Comparison of ENCODE assay signal across 9 cellular contexts in the genomic region with DNA sequence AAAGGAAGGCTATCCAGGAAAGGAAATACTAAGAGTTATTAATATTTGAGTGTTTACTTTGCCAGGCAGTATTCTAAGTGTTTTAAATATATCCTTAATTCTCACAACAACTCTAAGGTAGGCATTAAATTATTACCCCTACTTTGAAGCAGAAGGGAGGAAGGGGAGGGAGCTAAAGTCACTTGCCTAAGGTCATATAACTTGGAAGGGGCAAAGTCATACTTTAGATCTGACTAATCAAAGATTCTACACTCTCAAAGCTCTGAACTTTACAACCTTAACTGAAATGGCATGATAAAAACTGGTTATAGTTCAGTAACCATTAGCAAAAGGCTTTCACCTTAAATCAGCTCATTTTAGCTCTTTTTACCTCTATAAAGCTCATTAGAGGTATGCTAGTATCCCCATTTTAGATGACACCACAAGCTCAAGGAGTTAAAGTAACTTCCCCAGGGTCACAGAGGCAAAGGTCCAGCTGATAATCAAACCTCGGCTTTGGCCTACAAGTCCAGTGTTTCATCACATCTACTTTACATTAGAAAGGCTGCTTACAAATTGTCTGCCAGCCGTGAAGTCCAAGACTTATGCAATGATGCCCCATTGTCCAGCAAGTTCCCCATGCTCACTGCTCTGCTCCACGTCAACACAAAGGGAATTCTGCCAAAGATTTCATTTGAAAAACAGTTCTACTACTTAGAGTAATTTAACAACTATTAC.
DNase-seq lines count a peak whose midpoint lies in the region; ATAC-seq and TF ChIP-seq lines count a peak whose summit lies in the region.
"Had no signal": no experiment of that assay in that cellular context is flagged by ENCODE, and none has a peak within 500 bp of the region (broad histone marks: within the 10 kb centered on the region; RNA-seq: fewer than 3 reads in every experiment).

No MANE protein-coding gene starts in this region.

- no peaks in the 10 kb centered on the region for H3K27me3 Mint-ChIP-seq in neural crest cell (ENCODE audit: low read depth)

- H3K27ac Mint-ChIP-seq in neural crest cell (ENCODE audit: unreplicated experiment): peak overlapping the region; percentile 50

- POLR2A ChIA-PET in RWPE1 (lab: Yijun Ruan, JAX; ENCODE audit: low non-redundant PET): no interaction called here

- no peak for ATAC-seq in GM18867 (IDR thresholded peaks at IDR 0.05; ENCODE audit: unreplicated experiment)

- H3K4me3 Mint-ChIP-seq in neural crest cell: no peak overlapping the region

- H3K36me3 Mint-ChIP-seq in neural crest cell (ENCODE audit: low read depth): no peaks in the 10 kb centered on the region

- H3K4me1 Mint-ChIP-seq in neural crest cell: peaks cover 32% of the 10 kb centered on the region

- DNase-seq in AML-193 (lab: John Stamatoyannopoulos, UW) (peak; percentile 39 to 58), RWPE1 (ENCODE audit: low spot score) (peak; percentile 7), fibroblast of villous mesenchyme (ENCODE audit: low read depth) (peak; percentile 91), neural crest cell (ENCODE audit: low read depth, low spot score) (no peak), NCI-H446 treated with DMSO at 0.1 percent for 48 hours (lab: John Stamatoyannopoulos, UW) (no peak)
- no peak for DNase-seq in stimulated activated naive CD4-positive, alpha-beta T cell treated with Interleukin-2 at 50 U/mL for 16 hours (lab: John Stamatoyannopoulos, UW)
- DNase-seq in activated T-cell treated with anti-CD3 and anti-CD28 coated beads, Interleukin-2, amount 50 U/mL, for 48 hours: no peak
- DNase-seq: activated gamma-delta T cell treated with Interleukin-2 at 50 U/mL for 16 hours had no signal

- H3K27ac ChIP-seq in RWPE1: no peak overlapping the region

- CTCF ChIA-PET in RWPE1 (lab: Yijun Ruan, JAX): interaction anchor here (0.6 kb wide), 1 partner anchor 1060 kb away, joined by 6 read pairs; no protein-coding TSS in a partner anchor

- TF ChIP-seq CTCF in RWPE1 (conservative IDR thresholded peaks at IDR 0.05; ENCODE audit: low read depth) (no peak), fibroblast of villous mesenchyme (IDR thresholded peaks at IDR 0.05; ENCODE audit: insufficient read depth, low read depth, low read length) (no peak), neural crest cell (conservative IDR thresholded peaks at IDR 0.05) (no peak)

- H3K9me3 Mint-ChIP-seq in neural crest cell: no peaks in the 10 kb centered on the region

- H3K4me3 ChIP-seq in fibroblast of villous mesenchyme (ENCODE audit: low read depth, low read length): no peak overlapping the region

Comparison
In these comparisons a context has a peak if more than half of its experiments do, and no peak if none do; other contexts are left out.
1. DNase-seq: peak in AML-193 (2 of 2), RWPE1 (single experiment) and fibroblast of villous mesenchyme (single experiment); none in neural crest cell (single experiment), stimulated activated naive CD4-positive, alpha-beta T cell treated with Interleukin-2 at 50 U/mL for 16 hours (single experiment), activated T-cell treated with anti-CD3 and anti-CD28 coated beads, Interleukin-2, amount 50 U/mL, for 48 hours (0 of 2) and NCI-H446 treated with DMSO at 0.1 percent for 48 hours (single experiment).